In genomic region chr16:10256855-10257641, GRCh38 we compare ENCODE assay signal across 8 cellular contexts.
DNase-seq lines count a peak whose midpoint lies in the region; ATAC-seq and TF ChIP-seq lines count a peak whose summit lies in the region.

No MANE protein-coding gene starts in this region.

- TF ChIP-seq EP300 in suprapubic skin (IDR thresholded peaks at IDR 0.05): no peak

- peaks cover 0 to 6% of the 10 kb centered on the region in 2 donors for H3K4me1 Mint-ChIP-seq in natural killer cell

- ATAC-seq in natural killer cell: peak; percentile 53 to 85 (median 68)

- DNase-seq in cardiac muscle cell (ENCODE audit: low read depth in 1 of 2, low spot score in 1 of 2) (peak; percentile 53 to 54), cardiac septum (ENCODE audit: low spot score) (no peak), NB4 (ENCODE audit: low read depth) (peak; percentile 43), natural killer cell (peak; percentile 19), suprapubic skin (ENCODE audit: low spot score in 2 of 2) (no peak), ureter (ENCODE audit: low spot score) (no peak)
- peak; percentile 46 to 50 for DNase-seq in activated CD4-positive, alpha-beta T cell treated with anti-CD3 and anti-CD28 coated beads, Interleukin-2, amount 50 U/mL, for 48 hours
- DNase-seq in effector memory CD4-positive, alpha-beta T cell: peak; percentile 1 to 20 (median 2)

- 18% methylated on average over 14 of the region's 15 CpGs for WGBS in suprapubic skin

- peak overlapping the region; percentile 60 for H3K27ac ChIP-seq in cardiac muscle cell
- H3K27ac ChIP-seq in effector memory CD4-positive, alpha-beta T cell (ENCODE audit: insufficient read depth, low read length, poor library complexity, severe bottlenecking): no peak overlapping the region
- H3K27ac ChIP-seq in suprapubic skin: no peak overlapping the region

- no peak overlapping the region for H3K27ac Mint-ChIP-seq in natural killer cell

- TF ChIP-seq CTCF in cardiac muscle cell (IDR thresholded peaks at IDR 0.05; ENCODE audit: low read depth, low read length) (peak; percentile 87), NB4 (IDR thresholded peaks at IDR 0.05; ENCODE audit: low read depth, low read length) (peak; percentile 51), natural killer cell (IDR thresholded peaks at IDR 0.05) (peak; percentile 74), suprapubic skin (IDR thresholded peaks at IDR 0.05) (peak; percentile 6 to 78)

- no peak overlapping the region for H3K4me3 Mint-ChIP-seq in natural killer cell

- H3K36me3 Mint-ChIP-seq in natural killer cell: no peaks in the 10 kb centered on the region

- no peak overlapping the region for H3K4me3 ChIP-seq in cardiac muscle cell
- H3K4me3 ChIP-seq in NB4 (ENCODE audit: low read depth, low read length): no peak overlapping the region
- no peak overlapping the region for H3K4me3 ChIP-seq in effector memory CD4-positive, alpha-beta T cell (ENCODE audit: insufficient read depth, low read depth, low read length, poor library complexity, severe bottlenecking)
- no peak overlapping the region for H3K4me3 ChIP-seq in suprapubic skin

- H3K9me3 ChIP-seq in cardiac muscle cell (ENCODE audit: low read depth): no peaks in the 10 kb centered on the region
- H3K9me3 ChIP-seq in effector memory CD4-positive, alpha-beta T cell (ENCODE audit: control insufficient read depth, low read length): no peaks in the 10 kb centered on the region
- no peaks in the 10 kb centered on the region for H3K9me3 ChIP-seq in suprapubic skin

- H3K27me3 ChIP-seq in cardiac muscle cell: no peaks in the 10 kb centered on the region
- no peaks in the 10 kb centered on the region for H3K27me3 ChIP-seq in effector memory CD4-positive, alpha-beta T cell (replicated peaks; ENCODE audit: control insufficient read depth, insufficient read depth, low read length, poor library complexity, severe bottlenecking)
- H3K27me3 ChIP-seq in suprapubic skin: peaks cover 15% of the 10 kb centered on the region

- intact Hi-C loops in cardiac septum (cut with DNase I): loop anchor here (2.0 kb wide), 1 partner anchor 252 kb away; no protein-coding TSS in a partner anchor
- intact Hi-C loops in natural killer cell (cut with micrococcal nuclease): loop anchor here (1.0 to 2.0 kb wide), 2 partner anchors 252 to 480 kb away; no protein-coding TSS in a partner anchor

- H3K9me3 Mint-ChIP-seq in natural killer cell: no peaks in the 10 kb centered on the region

- peaks cover 2 to 7% of the 10 kb centered on the region in 2 donors for H3K27me3 Mint-ChIP-seq in natural killer cell (ENCODE audit: low read depth in 2 of 2)

- TF ChIP-seq POLR2A in NB4 (IDR thresholded peaks at IDR 0.05; ENCODE audit: extremely low read depth, insufficient read length) (no peak), suprapubic skin (IDR thresholded peaks at IDR 0.05) (no peak)

- H3K4me1 ChIP-seq in cardiac muscle cell (ENCODE audit: low read depth): peaks cover 34% of the 10 kb centered on the region
- peaks cover 4% of the 10 kb centered on the region for H3K4me1 ChIP-seq in effector memory CD4-positive, alpha-beta T cell (ENCODE audit: control insufficient read depth, insufficient read depth, low read length, poor library complexity, severe bottlenecking)
- H3K4me1 ChIP-seq in suprapubic skin: peaks cover 8% of the 10 kb centered on the region

- H3K36me3 ChIP-seq in cardiac muscle cell (no peaks in the 10 kb centered on the region), suprapubic skin (no peaks in the 10 kb centered on the region)
- H3K36me3 ChIP-seq in effector memory CD4-positive, alpha-beta T cell (ENCODE audit: control insufficient read depth, insufficient read depth, low read length): no peaks in the 10 kb centered on the region

Comparison
In these comparisons a context has a peak if more than half of its experiments do, and no peak if none do; other contexts are left out.
1. DNase-seq: peak in cardiac muscle cell (2 of 2), NB4 (single experiment), activated CD4-positive, alpha-beta T cell treated with anti-CD3 and anti-CD28 coated beads, Interleukin-2, amount 50 U/mL, for 48 hours (2 of 2), effector memory CD4-positive, alpha-beta T cell (3 of 3) and natural killer cell (single experiment); none in cardiac septum (single experiment), suprapubic skin (0 of 2) and ureter (single experiment).
2. Peak in every context shown above with its lines, with median percentiles within 50 percentile points of each other: CTCF ChIP-seq.